ENCODE assay signal across 1 cellular context in the genomic region with DNA sequence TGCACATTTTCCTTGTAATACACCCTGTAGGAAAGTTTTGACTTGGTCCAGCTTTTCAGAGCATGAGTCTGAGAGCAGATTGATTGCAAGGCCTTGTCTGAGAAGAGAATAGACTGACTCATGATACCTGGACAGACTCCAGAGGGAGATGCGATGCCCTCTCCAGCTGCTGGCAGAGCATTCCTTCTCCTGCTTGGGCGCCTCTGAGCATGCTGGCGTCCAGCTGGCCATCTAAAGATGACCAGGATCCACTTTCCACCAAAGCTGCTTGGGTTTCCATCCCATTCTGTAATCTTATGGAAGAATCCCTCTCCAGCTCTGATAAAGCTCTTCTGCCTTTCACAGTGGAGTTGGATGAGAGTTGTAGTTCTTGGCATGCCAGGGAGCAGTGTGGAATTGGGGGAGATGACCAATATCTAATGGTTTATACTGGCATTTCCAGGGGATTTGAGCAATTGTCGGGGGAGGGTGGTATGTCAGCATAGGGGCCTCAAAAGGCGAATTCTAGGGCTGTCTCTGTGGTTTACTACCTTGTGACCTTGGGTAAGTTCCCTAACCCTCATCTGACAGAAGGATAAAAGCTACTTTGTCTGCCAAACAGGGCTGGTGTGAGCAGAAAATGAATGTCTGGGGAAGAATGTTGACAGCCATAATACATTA.
TF ChIP-seq lines count a peak whose summit lies in the region.

No MANE protein-coding gene starts in this region.

TF ChIP-seq in IMR-90, 13 proteins besides CTCF, POLR2A, EP300 and RAD21 (continued from another document):
- TF ChIP-seq NFE2L2 (IDR thresholded peaks at IDR 0.05; ENCODE audit: low read depth, low read length): peak; percentile 58; the same call in 1 of the 2 replicates
- TF ChIP-seq MAFK (IDR thresholded peaks at IDR 0.05; ENCODE audit: low read depth, low read length): no peak
- no peak for TF ChIP-seq MXI1 (IDR thresholded peaks at IDR 0.05; ENCODE audit: borderline replicate concordance, low read depth, low read length)
- TF ChIP-seq, protein P1, sequence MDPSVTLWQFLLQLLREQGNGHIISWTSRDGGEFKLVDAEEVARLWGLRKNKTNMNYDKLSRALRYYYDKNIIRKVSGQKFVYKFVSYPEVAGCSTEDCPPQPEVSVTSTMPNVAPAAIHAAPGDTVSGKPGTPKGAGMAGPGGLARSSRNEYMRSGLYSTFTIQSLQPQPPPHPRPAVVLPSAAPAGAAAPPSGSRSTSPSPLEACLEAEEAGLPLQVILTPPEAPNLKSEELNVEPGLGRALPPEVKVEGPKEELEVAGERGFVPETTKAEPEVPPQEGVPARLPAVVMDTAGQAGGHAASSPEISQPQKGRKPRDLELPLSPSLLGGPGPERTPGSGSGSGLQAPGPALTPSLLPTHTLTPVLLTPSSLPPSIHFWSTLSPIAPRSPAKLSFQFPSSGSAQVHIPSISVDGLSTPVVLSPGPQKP (IDR thresholded peaks at IDR 0.05; ENCODE audit: borderline replicate concordance, low read depth, low read length): no peak
- TF ChIP-seq BHLHE40 (IDR thresholded peaks at IDR 0.05; ENCODE audit: low read depth, low read length): no peak
- TF ChIP-seq MAZ (IDR thresholded peaks at IDR 0.05; ENCODE audit: borderline replicate concordance, low read depth, low read length): no peak
- no peak for TF ChIP-seq SMC3 (IDR thresholded peaks at IDR 0.05; ENCODE audit: low read depth, low read length)
- TF ChIP-seq FOS (IDR thresholded peaks at IDR 0.05; ENCODE audit: low read depth, low read length): no peak
